16 cellular contexts compared by ENCODE assay signal in genomic region chr2:137935591-137935990, GRCh38. TPM values are rescaled to one million over a fixed set of nuclear protein-coding genes. Genes with fewer than 3 reads are reported as not detected.
A peak's percentile ranks its signal among the peaks of the same experiment; 100 is the strongest.
DNase-seq lines count a peak whose midpoint lies in the region; ATAC-seq, FAIRE-seq and TF ChIP-seq lines count a peak whose summit lies in the region.
"Had no signal": no experiment of that assay in that cellular context is flagged by ENCODE, and none has a peak within 500 bp of the region (broad histone marks: within the 10 kb centered on the region; RNA-seq: fewer than 3 reads in every experiment).

No MANE protein-coding gene starts in this region.

- no peaks in the 10 kb centered on the region for H3K9me3 ChIP-seq in neural progenitor cell (ENCODE audit: low read depth)
- H3K9me3 ChIP-seq in heart right ventricle = no peaks in the 10 kb centered on the region
- H3K9me3 ChIP-seq: A549 had no signal

- peak overlapping the region; percentile 26 for H2AFZ ChIP-seq in neural progenitor cell (replicated peaks)

- H3K4me1 ChIP-seq in neural progenitor cell (peaks cover 9% of the 10 kb centered on the region), heart right ventricle (no peaks in the 10 kb centered on the region)
- H3K4me1 ChIP-seq: A549 had no signal

- no peaks in the 10 kb centered on the region for H3K9me3 Mint-ChIP-seq in neural progenitor cell
- H3K9me3 Mint-ChIP-seq: H9 had no signal

- H3K79me2 ChIP-seq in neural progenitor cell (ENCODE audit: low read depth) = no peaks in the 10 kb centered on the region

- no peaks in the 10 kb centered on the region for H4K20me1 ChIP-seq in neural progenitor cell (ENCODE audit: low read depth)

- TF ChIP-seq CTCF in D721Med (IDR thresholded peaks at IDR 0.05; ENCODE audit: insufficient read depth, missing control alignments) (no peak), fibroblast of villous mesenchyme (IDR thresholded peaks at IDR 0.05; ENCODE audit: insufficient read depth, low read depth, low read length) (no peak), neural progenitor cell (IDR thresholded peaks at IDR 0.05) (no peak), heart right ventricle (IDR thresholded peaks at IDR 0.05) (no peak)

- intact Hi-C loops in heart right ventricle (cut with DNase I) = no loop called here

- H3K4me3 ChIP-seq in fibroblast of villous mesenchyme (ENCODE audit: low read depth, low read length) (no peak overlapping the region), neural progenitor cell (no peak overlapping the region), heart right ventricle (no peak overlapping the region)
- H3K4me3 ChIP-seq: A549 had no signal

- H3K27me3 ChIP-seq in neural progenitor cell = no peaks in the 10 kb centered on the region
- no peaks in the 10 kb centered on the region for H3K27me3 ChIP-seq in heart right ventricle

- H3K27me3 Mint-ChIP-seq in neural progenitor cell (ENCODE audit: insufficient read depth, low read depth) = peaks cover 2% of the 10 kb centered on the region

- H3K36me3 ChIP-seq in neural progenitor cell = no peaks in the 10 kb centered on the region
- H3K36me3 ChIP-seq in heart right ventricle = no peaks in the 10 kb centered on the region

- WGBS in heart right ventricle, 2 donors = 46 to 62% methylated on average over 1 of the region's 1 CpG

- no peak overlapping the region for H3K27ac Mint-ChIP-seq in neural progenitor cell
- H3K27ac Mint-ChIP-seq: CD4-positive, alpha-beta memory T cell; H9 had no signal

- no peaks in the 10 kb centered on the region for H3K36me3 Mint-ChIP-seq in neural progenitor cell
- H3K36me3 Mint-ChIP-seq: CD14-positive monocyte; CD4-positive, alpha-beta memory T cell had no signal

- H3K4me3 Mint-ChIP-seq in neural progenitor cell = no peak overlapping the region
- H3K4me3 Mint-ChIP-seq: CD14-positive monocyte; CD4-positive, alpha-beta memory T cell; H9 had no signal

- DNase-seq in D721Med (ENCODE audit: insufficient read length, low spot score) (no peak), NCI-H82 (lab: John Stamatoyannopoulos, UW) (peak; percentile 83), fibroblast of villous mesenchyme (ENCODE audit: low read depth) (peak; percentile 89), neural progenitor cell (ENCODE audit: low spot score) (peak; percentile 12), heart right ventricle (no peak), SHP77 treated with DMSO at 0.1 percent for 48 hours (lab: John Stamatoyannopoulos, UW) (no peak)
- no peak for DNase-seq in activated CD4-positive, alpha-beta T cell treated with anti-CD3 and anti-CD28 coated beads, Interleukin-2, amount 50 U/mL, for 48 hours
- DNase-seq: AML-193; CD4-positive, alpha-beta memory T cell; DMS79 treated with DMSO at 0.1 percent for 48 hours; GF-D8; GOT3; H9 had no signal

- FAIRE-seq in D721Med (lab: Jason Lieb, UNC) = peak; percentile 88
- FAIRE-seq: A549 had no signal

- peak overlapping the region; percentile 22 for H3K4me2 ChIP-seq in neural progenitor cell
- H3K4me2 ChIP-seq: A549 had no signal

- H3F3A ChIP-seq in neural progenitor cell (ENCODE audit: low read depth) = no peaks in the 10 kb centered on the region

- no peak overlapping the region for H3K9ac ChIP-seq in neural progenitor cell

- no peaks in the 10 kb centered on the region for H3K4me1 Mint-ChIP-seq in neural progenitor cell
- H3K4me1 Mint-ChIP-seq: CD4-positive, alpha-beta memory T cell had no signal

- no peak overlapping the region for H3K27ac ChIP-seq in neural progenitor cell
- no peak overlapping the region for H3K27ac ChIP-seq in heart right ventricle
- H3K27ac ChIP-seq: 22Rv1, A549 had no signal

- ATAC-seq in heart right ventricle = no peak
- ATAC-seq: A549 had no signal

RNA-seq across cellular contexts. Expression of gene HNMT, which starts 28.7 kb away (rescaled TPM):
- 64.4 and 161 TPM in 2 replicates for total RNA-seq in fibroblast of villous mesenchyme
- total RNA-seq in neural progenitor cell (ENCODE audit: low replicate concordance) = 0.84 and 1.6 TPM in 2 replicates
- total RNA-seq in heart right ventricle = 10 to 100 TPM in 7 of 10 donors, 1 to 10 TPM in 3; 7.2 to 24.9 (median 10.8) TPM
- 1 to 10 TPM; 8.9 to 9.9 TPM for polyA plus RNA-seq in heart right ventricle
- polyA plus RNA-seq: CD4-positive, alpha-beta memory T cell had no signal

Comparison
In these comparisons a context has a peak if more than half of its experiments do, and no peak if none do; other contexts are left out.
1. DNase-seq: peak in NCI-H82 (single experiment), fibroblast of villous mesenchyme (single experiment) and neural progenitor cell (single experiment); none in D721Med (single experiment), heart right ventricle (0 of 2), activated CD4-positive, alpha-beta T cell treated with anti-CD3 and anti-CD28 coated beads, Interleukin-2, amount 50 U/mL, for 48 hours (0 of 2) and SHP77 treated with DMSO at 0.1 percent for 48 hours (single experiment).